In genomic region chr11:89347071-89347470, GRCh38 we compare ENCODE assay signal across 22 cellular contexts.
A peak's percentile ranks its signal among the peaks of the same experiment; 100 is the strongest.
DNase-seq lines count a peak whose midpoint lies in the region; ATAC-seq and TF ChIP-seq lines count a peak whose summit lies in the region.
"Had no signal": no experiment of that assay in that cellular context is flagged by ENCODE, and none has a peak within 500 bp of the region (broad histone marks: within the 10 kb centered on the region; RNA-seq: fewer than 3 reads in every experiment).

No MANE protein-coding gene starts in this region.

- H3K9me3 ChIP-seq in A673 (ENCODE audit: low read depth, low read length, poor library complexity, severe bottlenecking) = no peaks in the 10 kb centered on the region

- intact Hi-C loops in A673 (cut with micrococcal nuclease; ENCODE audit: unreplicated experiment) = no loop called here

- H3K27me3 Mint-ChIP-seq in neural crest cell (ENCODE audit: low read depth) = no peaks in the 10 kb centered on the region
- H3K27me3 Mint-ChIP-seq: IgD-negative memory B cell had no signal

- H3K27ac ChIP-seq in A673 (ENCODE audit: low read depth, low read length, poor library complexity, severe bottlenecking) = no peak overlapping the region

- no TSS peak for BruUV-seq in A673 (replicated peaks; lab: Mats Ljungman, UMichigan)

- H3K4me1 ChIP-seq in A673 (ENCODE audit: insufficient read depth, low read length, poor library complexity, severe bottlenecking) = no peaks in the 10 kb centered on the region

- POLR2A ChIA-PET in A673 (lab: Charles Lee; ENCODE audit: low non-redundant PET) = no interaction called here

- H3K4me3 Mint-ChIP-seq in neural crest cell = no peak overlapping the region
- H3K4me3 Mint-ChIP-seq: CD8-positive, alpha-beta T cell; IgD-negative memory B cell had no signal

- ATAC-seq in esophagus mucosa = peak; percentile 25
- ATAC-seq: CD8-positive, alpha-beta T cell had no signal

- TF ChIP-seq CTCF in neural crest cell (conservative IDR thresholded peaks at IDR 0.05) (no peak), A673 (conservative IDR thresholded peaks at IDR 0.05; ENCODE audit: low read depth, low read length) (no peak)

- CTCF ChIA-PET in A673 (lab: Charles Lee) = no interaction called here

- H3K4me3 ChIP-seq in A673 (ENCODE audit: low read depth, low read length, poor library complexity, severe bottlenecking) = no peak overlapping the region

- H3K9me3 Mint-ChIP-seq in neural crest cell = no peaks in the 10 kb centered on the region
- H3K9me3 Mint-ChIP-seq: CD8-positive, alpha-beta T cell had no signal

- peak overlapping the region; percentile 23 for H3K27ac Mint-ChIP-seq in neural crest cell (ENCODE audit: unreplicated experiment)
- H3K27ac Mint-ChIP-seq: CD8-positive, alpha-beta T cell; IgD-negative memory B cell had no signal

- DNase-seq in amniotic epithelial cell (ENCODE audit: low read depth) = peak; percentile 86
- DNase-seq in neural crest cell (ENCODE audit: low read depth, low spot score) = no peak
- DNase-seq in 8988T = no peak
- no peak for DNase-seq in A673 (ENCODE audit: low spot score)
- no peak for DNase-seq in DMS153 (lab: John Stamatoyannopoulos, UW)
- no peak for DNase-seq in NCI-H446 (lab: John Stamatoyannopoulos, UW)
- DNase-seq: ACHN; C1 segment of cervical spinal cord; CD8-positive, alpha-beta T cell; GDM1; GOT3; HCEC 1CT; MV-4-11; NCI-H1105 treated with DMSO at 0.1 percent for 48 hours; NCI-H2029 treated with DMSO at 0.1 percent for 48 hours; NCI-H226; NCI-H524; NCI-H774; NK-92 treated with Interleukin-12 subunit alpha and Interleukin-12 subunit beta, amount 100 ng/mL, for 24 hours; SIG-M5 had no signal

- peaks cover 3% of the 10 kb centered on the region for H3K36me3 Mint-ChIP-seq in neural crest cell (ENCODE audit: low read depth)
- H3K36me3 Mint-ChIP-seq: CD8-positive, alpha-beta T cell; IgD-negative memory B cell had no signal

- H3K36me3 ChIP-seq in A673 (ENCODE audit: insufficient read depth, low read length, poor library complexity, severe bottlenecking) = no peaks in the 10 kb centered on the region

- peaks cover 6% of the 10 kb centered on the region for H3K4me1 Mint-ChIP-seq in neural crest cell
- H3K4me1 Mint-ChIP-seq: IgD-negative memory B cell had no signal

- H3K27me3 ChIP-seq in A673 (replicated peaks; ENCODE audit: insufficient read depth, low read depth, low read length, poor library complexity) = no peaks in the 10 kb centered on the region
